Comparison of ENCODE assay signal across 23 cellular contexts in the genomic region with DNA sequence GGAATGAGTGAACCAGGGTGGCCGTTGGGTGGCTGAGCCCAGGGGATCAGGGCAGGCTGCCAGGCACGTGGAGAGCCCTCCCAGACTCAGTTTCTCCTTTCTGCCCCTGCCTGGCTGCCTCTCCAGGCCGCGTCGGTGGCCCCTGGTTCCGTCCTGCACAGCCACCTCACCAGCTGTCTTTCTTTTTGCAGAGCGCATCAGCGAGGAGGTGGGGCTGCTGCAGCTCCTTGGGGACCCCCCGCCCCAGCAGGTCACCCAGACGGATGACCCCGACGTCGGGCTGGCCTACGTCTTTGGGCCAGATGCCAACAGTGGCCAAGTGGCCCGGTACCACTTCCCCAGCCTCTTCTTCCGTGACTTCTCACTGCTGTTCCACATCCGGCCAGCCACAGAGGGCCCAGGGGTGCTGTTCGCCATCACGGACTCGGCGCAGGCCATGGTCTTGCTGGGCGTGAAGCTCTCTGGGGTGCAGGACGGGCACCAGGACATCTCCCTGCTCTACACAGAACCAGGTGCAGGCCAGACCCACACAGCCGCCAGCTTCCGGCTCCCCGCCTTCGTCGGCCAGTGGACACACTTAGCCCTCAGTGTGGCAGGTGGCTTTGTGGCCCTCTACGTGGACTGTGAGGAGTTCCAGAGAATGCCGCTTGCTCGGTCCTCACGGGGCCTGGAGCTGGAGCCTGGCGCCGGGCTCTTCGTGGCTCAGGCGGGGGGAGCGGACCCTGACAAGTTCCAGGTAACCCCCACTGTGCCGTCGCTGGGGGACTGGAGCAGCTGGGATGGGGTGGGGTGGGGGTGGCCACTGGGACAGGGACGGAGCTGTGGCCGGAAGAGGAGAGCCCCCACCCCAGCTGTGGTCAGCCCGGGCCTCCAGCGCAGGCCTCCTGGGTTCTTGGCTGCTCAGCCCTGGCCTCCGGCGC.
A peak's percentile ranks its signal among the peaks of the same experiment; 100 is the strongest.
DNase-seq lines count a peak whose midpoint lies in the region; ATAC-seq and TF ChIP-seq lines count a peak whose summit lies in the region.
"Had no signal": no experiment of that assay in that cellular context is flagged by ENCODE, and none has a peak within 500 bp of the region (broad histone marks: within the 10 kb centered on the region; RNA-seq: fewer than 3 reads in every experiment).

No MANE protein-coding gene starts in this region.

- WGBS in mesenchymal stem cell = 95% methylated on average over 42 of the region's 45 CpGs

- no peak overlapping the region for H4K91ac ChIP-seq in mesenchymal stem cell (ENCODE audit: low read length)

- DNase-seq in ascending aorta (ENCODE audit: low spot score in 2 of 2) = no peak
- DNase-seq in glutamatergic neuron = peak; percentile 14
- DNase-seq in mesenchymal stem cell = no peak
- no peak for DNase-seq in tibial artery
- no peak for DNase-seq in activated CD4-positive, alpha-beta T cell treated with anti-CD3 and anti-CD28 coated beads for 1 hour
- no peak for DNase-seq in T-helper 1 cell
- no peak for DNase-seq in midbrain (lab: John Stamatoyannopoulos, UW)
- DNase-seq: activated CD4-positive, alpha-beta T cell treated with anti-CD3 and anti-CD28 coated beads for 4 hours; activated gamma-delta T cell treated with Interleukin-2 at 50 U/mL for 16 hours; activated T-cell treated with anti-CD3 and anti-CD28 coated beads, Interleukin-2, amount 50 U/mL, for 24 hours; COR-L47; DMS79; GDM1; HCEC 1CT; MV-4-11 had no signal

- H3K79me1 ChIP-seq in mesenchymal stem cell (replicated peaks; ENCODE audit: low read length, poor library complexity, severe bottlenecking) = peaks cover 24% of the 10 kb centered on the region

- H3K9ac ChIP-seq in mesenchymal stem cell (ENCODE audit: low read length) = no peak overlapping the region
- H3K9ac ChIP-seq: BLaER1 treated with 17β-estradiol and CSF1 and Interleukin-3, amounts not matched to agents 10 nM and 100 nM had no signal

- H3K23ac ChIP-seq in mesenchymal stem cell (ENCODE audit: low read length in 2 of 2) = no peak overlapping the region

- no peaks in the 10 kb centered on the region for H3K9me3 ChIP-seq in ascending aorta
- no peaks in the 10 kb centered on the region for H3K9me3 ChIP-seq in mesenchymal stem cell (ENCODE audit: control insufficient read depth, low read length)
- H3K9me3 ChIP-seq in tibial artery = no peaks in the 10 kb centered on the region
- H3K9me3 ChIP-seq: BLaER1 treated with 17β-estradiol and CSF1 and Interleukin-3, amounts not matched to agents 10 nM and 100 nM; upper lobe of left lung had no signal

- peak overlapping the region; percentile 35 for H2AK5ac ChIP-seq in mesenchymal stem cell (ENCODE audit: low read length, severe bottlenecking)

- H2BK12ac ChIP-seq in mesenchymal stem cell (ENCODE audit: low read length in 2 of 2) = peak overlapping the region in 1 of 2 experiments; percentile 18

- peaks cover 11% of the 10 kb centered on the region for H3K9me3 Mint-ChIP-seq in glutamatergic neuron (ENCODE audit: unreplicated experiment)
- H3K9me3 Mint-ChIP-seq: activated T-cell treated with anti-CD3 and anti-CD28 coated beads, Interleukin-2, amount 50 U/mL, for 24 hours; memory B cell; T-helper 2 cell treated with Interferon-gamma antibody and Interleukin-4, amounts not matched to agents 5 μg/mL and 100 μg/mL, for 36 hours had no signal

- peaks cover 6% of the 10 kb centered on the region for H3K27me3 Mint-ChIP-seq in glutamatergic neuron (ENCODE audit: unreplicated experiment)

- no peak overlapping the region for H3K14ac ChIP-seq in mesenchymal stem cell (ENCODE audit: low read length in 2 of 2)

- no peak overlapping the region for H2BK5ac ChIP-seq in mesenchymal stem cell (ENCODE audit: low read depth, low read length, poor library complexity, severe bottlenecking)

- no peak overlapping the region for H4K8ac ChIP-seq in mesenchymal stem cell (ENCODE audit: low read length)

- H3K4me3 ChIP-seq in ascending aorta (no peak overlapping the region), mesenchymal stem cell (ENCODE audit: insufficient read depth in 1 of 2, low read depth in 1 of 2, low read length in 2 of 2) (no peak overlapping the region), tibial artery (no peak overlapping the region)
- H3K4me3 ChIP-seq: BLaER1 treated with 17β-estradiol and CSF1 and Interleukin-3, amounts not matched to agents 10 nM and 100 nM; smooth muscle cell; upper lobe of left lung had no signal

- peaks cover 4% of the 10 kb centered on the region for H3K36me3 Mint-ChIP-seq in glutamatergic neuron (ENCODE audit: unreplicated experiment)

- intact Hi-C loops in ascending aorta (cut with DNase I) (no loop called here), tibial artery (cut with DNase I; ENCODE audit: low total_unique reads) (no loop called here)

- H3K4ac ChIP-seq in mesenchymal stem cell (ENCODE audit: low read depth in 1 of 2, low read length in 2 of 2) = no peak overlapping the region

- ATAC-seq in HG03175 (IDR thresholded peaks at IDR 0.05; ENCODE audit: unreplicated experiment) = no peak
- ATAC-seq: SK-N-SH treated with all-trans-retinoic acid at 6 μM for 48 hours had no signal

- H3K4me1 Mint-ChIP-seq in glutamatergic neuron (ENCODE audit: low read depth, unreplicated experiment) = peaks cover 12% of the 10 kb centered on the region

- H2BK15ac ChIP-seq in mesenchymal stem cell (ENCODE audit: low read depth, poor library complexity, severe bottlenecking) = no peak overlapping the region

- no peak overlapping the region for H2BK120ac ChIP-seq in mesenchymal stem cell (ENCODE audit: low read depth, low read length)

- peaks cover 12 to 24% of the 10 kb centered on the region in 2 donors for H3K4me1 ChIP-seq in ascending aorta
- peaks cover 64% of the 10 kb centered on the region for H3K4me1 ChIP-seq in mesenchymal stem cell (ENCODE audit: control insufficient read depth, insufficient read depth, low read depth, low read length)
- peaks cover 0 to 80% (median 47%) of the 10 kb centered on the region in 4 donors for H3K4me1 ChIP-seq in tibial artery

- H3K27ac ChIP-seq in ascending aorta = peak overlapping the region; percentile 36 to 90
- no peak overlapping the region for H3K27ac ChIP-seq in mesenchymal stem cell (ENCODE audit: low read length, poor library complexity, severe bottlenecking)
- peak overlapping the region; percentile 87 to 90 for H3K27ac ChIP-seq in tibial artery
- H3K27ac ChIP-seq: BLaER1 treated with 17β-estradiol and CSF1 and Interleukin-3, amounts not matched to agents 10 nM and 100 nM; HL-60; upper lobe of left lung had no signal

- H2AFZ ChIP-seq in mesenchymal stem cell (ENCODE audit: low read depth, low read length) = no peak overlapping the region

- TF ChIP-seq CTCF in ascending aorta (IDR thresholded peaks at IDR 0.05) = no peak
- TF ChIP-seq CTCF in glutamatergic neuron (IDR thresholded peaks at IDR 0.05; ENCODE audit: partially characterized antibody, unreplicated experiment) = no peak
- no peak for TF ChIP-seq CTCF in tibial artery (IDR thresholded peaks at IDR 0.05)

- H3K4me3 Mint-ChIP-seq in glutamatergic neuron (ENCODE audit: unreplicated experiment) = no peak overlapping the region
- H3K4me3 Mint-ChIP-seq: activated T-cell treated with anti-CD3 and anti-CD28 coated beads, Interleukin-2, amount 50 U/mL, for 24 hours; memory B cell; T-helper 2 cell treated with Interferon-gamma antibody and Interleukin-4, amounts not matched to agents 5 μg/mL and 100 μg/mL, for 36 hours had no signal

- H3K36me3 ChIP-seq in ascending aorta (peaks cover 12 to 16% of the 10 kb centered on the region in 2 donors), mesenchymal stem cell (ENCODE audit: control insufficient read depth in 1 of 2, insufficient read depth in 2 of 2, low read depth in 1 of 2, low read length in 2 of 2) (peaks cover 7 to 69% of the 10 kb centered on the region in 2 experiments), tibial artery (peaks cover 13 to 18% (median 16%) of the 10 kb centered on the region in 3 donors)
- H3K36me3 ChIP-seq: BLaER1 treated with 17β-estradiol and CSF1 and Interleukin-3, amounts not matched to agents 10 nM and 100 nM had no signal

- peak overlapping the region in 1 of 2 experiments; percentile 52 for H3K18ac ChIP-seq in mesenchymal stem cell (ENCODE audit: low read depth in 1 of 2, low read length in 2 of 2)

- H3K27ac Mint-ChIP-seq in glutamatergic neuron (ENCODE audit: unreplicated experiment) = no peak overlapping the region
- H3K27ac Mint-ChIP-seq: activated T-cell treated with anti-CD3 and anti-CD28 coated beads, Interleukin-2, amount 50 U/mL, for 24 hours; memory B cell; T-helper 2 cell treated with Interferon-gamma antibody and Interleukin-4, amounts not matched to agents 5 μg/mL and 100 μg/mL, for 36 hours had no signal

- H3K27me3 ChIP-seq in ascending aorta (no peaks in the 10 kb centered on the region), mesenchymal stem cell (ENCODE audit: control insufficient read depth in 1 of 2, insufficient read depth in 1 of 2, low read length in 2 of 2) (no peaks in the 10 kb centered on the region), tibial artery (no peaks in the 10 kb centered on the region)
- H3K27me3 ChIP-seq: upper lobe of left lung had no signal

- no peak overlapping the region for H3K4me2 ChIP-seq in mesenchymal stem cell (ENCODE audit: low read length, poor library complexity, severe bottlenecking)
- H3K4me2 ChIP-seq: BLaER1 treated with 17β-estradiol and CSF1 and Interleukin-3, amounts not matched to agents 10 nM and 100 nM; smooth muscle cell had no signal
